In the genomic region with DNA sequence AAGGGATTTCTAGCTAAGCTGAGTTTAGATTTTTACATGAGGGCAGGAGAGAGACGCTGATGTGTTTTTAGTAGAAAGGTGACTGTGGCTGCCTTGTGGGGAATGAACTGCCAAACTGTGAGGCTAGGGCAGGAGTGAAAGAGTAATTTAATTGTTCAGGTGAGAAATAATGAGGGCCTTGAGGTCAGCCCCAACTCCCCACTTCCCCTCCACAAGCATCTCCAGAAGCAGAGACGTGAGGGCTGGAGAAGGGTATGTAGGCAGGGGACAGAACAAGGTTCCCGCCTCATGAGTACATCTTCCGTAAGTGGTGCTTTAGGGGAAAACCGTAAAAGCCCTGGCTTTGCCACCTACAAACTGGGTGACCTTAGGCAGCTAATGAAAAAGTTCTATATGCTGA, we compare ENCODE assay signal across 22 cellular contexts.
"Had no signal": no experiment of that assay in that cellular context is flagged by ENCODE, and none has a peak within 500 bp of the region (broad histone marks: within the 10 kb centered on the region; RNA-seq: fewer than 3 reads in every experiment).

No MANE protein-coding gene starts in this region.

- DNase-seq: effector CD4-positive, alpha-beta T cell; heart left ventricle; hippocampal formation; kidney glomerular epithelial cell; mesendoderm; naive thymus-derived CD4-positive, alpha-beta T cell; nucleus accumbens; ovary; right cardiac atrium; stimulated activated CD4-positive, alpha-beta T cell treated with anti-CD3 and anti-CD28 coated beads, Interleukin-2, amount 100 ng/mL, for 48 hours; testis; upper lobe of right lung had no signal

- H3K9me3 ChIP-seq: heart left ventricle, ovary, testis, tibial nerve, upper lobe of right lung, vagina had no signal

- ATAC-seq: esophagus mucosa; heart left ventricle; naive thymus-derived CD4-positive, alpha-beta T cell; right cardiac atrium; upper lobe of right lung had no signal

- H3K27me3 ChIP-seq: heart left ventricle, neural progenitor cell, ovary, testis, tibial nerve, upper lobe of right lung, vagina had no signal

- H3K36me3 ChIP-seq: heart left ventricle, neural progenitor cell, ovary, upper lobe of right lung, vagina had no signal

- H3K9me3 Mint-ChIP-seq: neural progenitor cell had no signal

- H3K27me3 Mint-ChIP-seq: naive thymus-derived CD4-positive, alpha-beta T cell; progenitor cell of endocrine pancreas; stimulated activated naive CD8-positive, alpha-beta T cell treated with anti-CD3 and anti-CD28 coated beads, Interleukin-15, Interleukin-2, amounts not matched to agents 100 ng/mL and 50 ng/mL, for 24 hours had no signal

- H3K4me3 Mint-ChIP-seq: naive thymus-derived CD4-positive, alpha-beta T cell; neural progenitor cell; stimulated activated naive CD8-positive, alpha-beta T cell treated with anti-CD3 and anti-CD28 coated beads, Interleukin-15, Interleukin-2, amounts not matched to agents 100 ng/mL and 50 ng/mL, for 24 hours had no signal

- H3K27ac Mint-ChIP-seq: neural progenitor cell; progenitor cell of endocrine pancreas; stimulated activated naive CD8-positive, alpha-beta T cell treated with anti-CD3 and anti-CD28 coated beads, Interleukin-15, Interleukin-2, amounts not matched to agents 100 ng/mL and 50 ng/mL, for 24 hours had no signal

- H3K4me3 ChIP-seq: coronary artery, heart left ventricle, neural progenitor cell, ovary, smooth muscle cell, testis, tibial nerve, upper lobe of right lung, vagina had no signal

- H3K4me1 ChIP-seq: neural progenitor cell, testis, upper lobe of right lung, vagina had no signal

- H3K27ac ChIP-seq: coronary artery, heart left ventricle, neural progenitor cell, ovary, testis, tibial nerve, upper lobe of right lung, vagina had no signal

- FAIRE-seq: frontal cortex, islet of Langerhans had no signal
